In genomic region chr16:70589998-70590471, GRCh38 we compare ENCODE assay signal across 14 cellular contexts. TPM values are rescaled to one million over a fixed set of nuclear protein-coding genes. Genes with fewer than 3 reads are reported as not detected.
DNase-seq lines count a peak whose midpoint lies in the region; ATAC-seq and TF ChIP-seq lines count a peak whose summit lies in the region.
"Had no signal": no experiment of that assay in that cellular context is flagged by ENCODE, and none has a peak within 500 bp of the region (broad histone marks: within the 10 kb centered on the region; RNA-seq: fewer than 3 reads in every experiment).

No MANE protein-coding gene starts in this region.

- H3K27me3 ChIP-seq in BJ (ENCODE audit: control insufficient read depth, insufficient read depth, low read length), result no peaks in the 10 kb centered on the region; the same call in 1 of the 2 replicates
- no peaks in the 10 kb centered on the region for H3K27me3 ChIP-seq in left ventricle myocardium inferior (ENCODE audit: low read depth)
- H3K27me3 ChIP-seq in sigmoid colon, result no peaks in the 10 kb centered on the region
- H3K27me3 ChIP-seq in PC-3 (ENCODE audit: low read length), result no peaks in the 10 kb centered on the region

- no peak overlapping the region for H3K9ac ChIP-seq in PC-3 (ENCODE audit: low read length)

- H3K4me1 Mint-ChIP-seq in brain, result peaks cover 16% of the 10 kb centered on the region
- H3K4me1 Mint-ChIP-seq: activated CD4-positive, alpha-beta T cell treated with anti-CD3 and anti-CD28 coated beads, Interleukin-2, amount 10 ng/mL, durations not matched to agents 24 days and 14 days; CD4-positive, CD25-positive, alpha-beta regulatory T cell had no signal

- no peak overlapping the region for H3K4me3 ChIP-seq in BJ (ENCODE audit: low read depth, low read length)
- peak overlapping the region; percentile 10 for H3K4me3 ChIP-seq in left ventricle myocardium inferior
- H3K4me3 ChIP-seq in sigmoid colon, result no peak overlapping the region
- no peak overlapping the region for H3K4me3 ChIP-seq in PC-3 (ENCODE audit: low read length)

- H3K36me3 Mint-ChIP-seq in brain, result no peaks in the 10 kb centered on the region
- H3K36me3 Mint-ChIP-seq: CD4-positive, CD25-positive, alpha-beta regulatory T cell had no signal

- no peaks in the 10 kb centered on the region for H3F3A ChIP-seq in PC-3 (ENCODE audit: low read length, unreplicated experiment)

- H3K9me2 ChIP-seq in PC-3 (replicated peaks; ENCODE audit: low read length), result no peaks in the 10 kb centered on the region

- POLR2A ChIA-PET in BJ (lab: Charles Lee) (no interaction called here), PC-3 (lab: Charles Lee; ENCODE audit: unreplicated experiment) (no interaction called here)

- TF ChIP-seq CTCF in BJ (IDR thresholded peaks at IDR 0.05; ENCODE audit: insufficient read depth, low read depth, low read length) (no peak), brain (conservative IDR thresholded peaks at IDR 0.05) (no peak), left ventricle myocardium inferior (IDR thresholded peaks at IDR 0.05; ENCODE audit: borderline replicate concordance) (no peak), sigmoid colon (IDR thresholded peaks at IDR 0.05) (no peak), PC-3 (conservative IDR thresholded peaks at IDR 0.05; ENCODE audit: low read depth, low read length) (no peak)

- peaks cover 0 to 4% (median 0%) of the 10 kb centered on the region in 5 experiments for H3K9me3 Mint-ChIP-seq in brain
- H3K9me3 Mint-ChIP-seq: activated CD4-positive, alpha-beta T cell treated with anti-CD3 and anti-CD28 coated beads, Interleukin-2, amount 10 ng/mL, durations not matched to agents 24 days and 14 days; CD4-positive, CD25-positive, alpha-beta regulatory T cell had no signal

- ATAC-seq in HG02981 (IDR thresholded peaks at IDR 0.05; ENCODE audit: unreplicated experiment) (no peak), PC-3 (no peak)

- H2AFZ ChIP-seq in PC-3 (ENCODE audit: low read length), result no peak overlapping the region

- H3K36me3 ChIP-seq in BJ (ENCODE audit: control insufficient read depth, insufficient read depth, low read length) (no peaks in the 10 kb centered on the region), left ventricle myocardium inferior (no peaks in the 10 kb centered on the region), sigmoid colon (no peaks in the 10 kb centered on the region), PC-3 (ENCODE audit: low read depth, low read length) (no peaks in the 10 kb centered on the region)

- CTCF ChIA-PET in BJ (lab: Yijun Ruan, JAX), result interaction anchor here (0.6 kb wide), 1 partner anchor 529 kb away, joined by 4 read pairs; no protein-coding TSS in a partner anchor
- CTCF ChIA-PET in PC-3 (lab: Charles Lee), result no interaction called here

- DNase-seq in BJ (ENCODE audit: low read depth), result peak; percentile 31
- DNase-seq in left ventricle myocardium inferior, result peak; percentile 51
- DNase-seq in sigmoid colon, result peak; percentile 77
- DNase-seq in NCI-H774 (lab: John Stamatoyannopoulos, UW), result no peak
- DNase-seq in cerebellar cortex (ENCODE audit: low spot score), result no peak
- DNase-seq in PC-3, result no peak
- DNase-seq: activated CD4-positive, alpha-beta T cell treated with anti-CD3 and anti-CD28 coated beads, Interleukin-2, amount 10 ng/mL, durations not matched to agents 24 days and 14 days; CD4-positive, CD25-positive, alpha-beta regulatory T cell; NCI-H187; SHP77; stimulated activated CD8-positive, alpha-beta memory T cell treated with anti-CD3 and anti-CD28 coated beads, Interleukin-4, amount 100 ng/mL, for 48 hours had no signal

- H3K4me1 ChIP-seq in left ventricle myocardium inferior (peaks cover 56% of the 10 kb centered on the region), sigmoid colon (peaks cover 0 to 54% (median 44%) of the 10 kb centered on the region in 4 donors), PC-3 (ENCODE audit: insufficient read depth, low read length) (0 out of 2 replicates have a peak, but pooled peaks cover 3% of the 10 kb centered on the region)

- TF ChIP-seq POLR2A in sigmoid colon (IDR thresholded peaks at IDR 0.05), result no peak

- H3K27ac Mint-ChIP-seq in brain, result peak overlapping the region in 4 of 5 experiments; percentile 41 to 91 (median 88)
- H3K27ac Mint-ChIP-seq: activated CD4-positive, alpha-beta T cell treated with anti-CD3 and anti-CD28 coated beads, Interleukin-2, amount 10 ng/mL, durations not matched to agents 24 days and 14 days; CD4-positive, CD25-positive, alpha-beta regulatory T cell had no signal

- H4K20me1 ChIP-seq in PC-3 (ENCODE audit: low read length), result no peaks in the 10 kb centered on the region

- no TSS peak for BruUV-seq in PC-3 (replicated peaks; lab: Mats Ljungman, UMichigan)

- H3K79me2 ChIP-seq in PC-3 (ENCODE audit: low read length), result no peaks in the 10 kb centered on the region

- intact Hi-C loops in left ventricle myocardium inferior (cut with micrococcal nuclease) (no loop called here), sigmoid colon (cut with DNase I) (no loop called here), PC-3 (cut with micrococcal nuclease) (no loop called here)

- H3K4me3 Mint-ChIP-seq in brain, result peak overlapping the region in 3 of 5 experiments; percentile 35 to 67 (median 38)
- H3K4me3 Mint-ChIP-seq: activated CD4-positive, alpha-beta T cell treated with anti-CD3 and anti-CD28 coated beads, Interleukin-2, amount 10 ng/mL, durations not matched to agents 24 days and 14 days; CD4-positive, CD25-positive, alpha-beta regulatory T cell had no signal

- no peak for TF ChIP-seq EP300 in sigmoid colon (IDR thresholded peaks at IDR 0.05)

- H3K4me2 ChIP-seq in PC-3 (ENCODE audit: low read length), result no peak overlapping the region

- H3K9me3 ChIP-seq in left ventricle myocardium inferior (replicated peaks), result no peaks in the 10 kb centered on the region
- H3K9me3 ChIP-seq in sigmoid colon, result no peaks in the 10 kb centered on the region
- no peaks in the 10 kb centered on the region for H3K9me3 ChIP-seq in PC-3 (ENCODE audit: low read length)

- WGBS in sigmoid colon, 2 donors, result 18 to 38% methylated on average over 10 of the region's 10 CpGs

- H3K27me3 Mint-ChIP-seq in brain, result peaks cover 17% of the 10 kb centered on the region

- H3K27ac ChIP-seq in left ventricle myocardium inferior (replicated peaks), result peak overlapping the region; percentile 79
- peak overlapping the region; percentile 61 to 68 (median 62) for H3K27ac ChIP-seq in sigmoid colon
- H3K27ac ChIP-seq in PC-3 (ENCODE audit: low read length), result no peak overlapping the region
- H3K27ac ChIP-seq: HL-60 had no signal

RNA-seq across cellular contexts. Expression of gene IL34, which starts 56.3 kb away (rescaled TPM):
- polyA plus RNA-seq in BJ (2011; rRNA removed), result 0.45 and 0.70 TPM in 2 replicates
- polyA minus RNA-seq in BJ (2011; rRNA and poly(A)+ RNA removed), result 0.33 and 0.98 TPM in 2 replicates
- 6.7 TPM for polyA plus RNA-seq in brain (ENCODE audit: insufficient read depth, low read depth, low replicate concordance)
- total RNA-seq in left ventricle myocardium inferior, result 2.1 TPM
- total RNA-seq in sigmoid colon, result 1 to 10 TPM in 3 of 4 donors, not detected in 1; 3.6 to 5.4 (median 4.6) TPM
- polyA plus RNA-seq in sigmoid colon, result 1 to 10 TPM in 2 of 3 donors, not detected in 1; 1.8 to 5.5 TPM
- total RNA-seq in PC-3 (2014; rRNA removed), result not detected in 2 replicates
- total RNA-seq: CD4-positive, CD25-positive, alpha-beta regulatory T cell had no signal
- polyA plus RNA-seq: CD4-positive, CD25-positive, alpha-beta regulatory T cell had no signal

Comparison
In these comparisons a context has a peak if more than half of its experiments do, and no peak if none do; other contexts are left out.
1. DNase-seq: peak in BJ (single experiment), left ventricle myocardium inferior (single experiment) and sigmoid colon (single experiment); none in NCI-H774 (single experiment), cerebellar cortex (single experiment) and PC-3 (single experiment).